9 cellular contexts compared by ENCODE assay signal in the genomic region with DNA sequence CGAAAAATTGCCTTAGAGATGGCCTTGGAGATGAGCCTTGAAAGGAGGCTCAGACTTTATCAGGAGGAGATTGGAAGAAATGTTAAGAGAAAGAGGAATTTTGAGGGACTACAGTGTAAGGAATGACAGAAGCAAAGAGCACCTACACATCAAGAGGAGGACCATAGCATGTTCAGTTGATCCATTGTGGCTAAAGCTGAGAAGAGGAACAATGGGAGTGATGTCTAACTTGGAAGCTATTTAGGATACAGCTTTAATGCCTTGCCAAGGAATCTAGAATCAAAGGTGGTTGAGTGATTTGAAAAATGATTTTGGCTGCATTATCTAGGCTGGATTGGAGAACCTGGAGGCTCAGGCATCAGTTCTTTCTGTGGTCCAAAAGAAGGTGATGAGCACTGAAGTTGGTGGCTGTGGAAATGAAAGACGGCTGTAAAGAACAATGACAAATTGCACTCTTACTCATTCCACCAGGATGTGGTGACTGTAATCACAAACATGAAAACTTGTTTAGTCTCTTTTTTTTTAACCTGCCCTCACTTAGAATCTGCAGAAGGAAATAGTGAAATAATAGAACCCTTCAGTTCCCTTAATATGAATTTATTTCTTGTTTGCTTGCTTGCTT. TPM values are rescaled to one million over a fixed set of nuclear protein-coding genes. Genes with fewer than 3 reads are reported as not detected.
DNase-seq lines count a peak whose midpoint lies in the region; ATAC-seq lines count a peak whose summit lies in the region.
"Had no signal": no experiment of that assay in that cellular context is flagged by ENCODE, and none has a peak within 500 bp of the region (broad histone marks: within the 10 kb centered on the region; RNA-seq: fewer than 3 reads in every experiment).

No MANE protein-coding gene starts in this region.

- peaks cover 55% of the 10 kb centered on the region for H3K4me1 Mint-ChIP-seq in activated T-helper 2 cell treated with anti-CD3 and anti-CD28 coated beads, Interferon-gamma antibody, Interleukin-2, Interleukin-4, amounts not matched to agents 10 μg/mL and 5 μg/mL and 100 μg/mL, durations not matched to agents 14 hours and 24 hours and 36 hours (ENCODE audit: low read depth)
- H3K4me1 Mint-ChIP-seq in stimulated activated naive CD8-positive, alpha-beta T cell treated with anti-CD3 and anti-CD28 coated beads, Interleukin-15, Interleukin-2, amounts not matched to agents 100 ng/mL and 50 ng/mL, for 24 hours (ENCODE audit: low read depth), result peaks cover 67% of the 10 kb centered on the region

- no peak overlapping the region for H3K4me3 Mint-ChIP-seq in activated T-helper 2 cell treated with anti-CD3 and anti-CD28 coated beads, Interferon-gamma antibody, Interleukin-2, Interleukin-4, amounts not matched to agents 10 μg/mL and 5 μg/mL and 100 μg/mL, durations not matched to agents 14 hours and 24 hours and 36 hours (ENCODE audit: low read depth)
- H3K4me3 Mint-ChIP-seq in stimulated activated naive CD8-positive, alpha-beta T cell treated with anti-CD3 and anti-CD28 coated beads, Interleukin-15, Interleukin-2, amounts not matched to agents 100 ng/mL and 50 ng/mL, for 24 hours, result peak overlapping the region; percentile 1

- peaks cover 4% of the 10 kb centered on the region for H3K36me3 Mint-ChIP-seq in activated T-helper 2 cell treated with anti-CD3 and anti-CD28 coated beads, Interferon-gamma antibody, Interleukin-2, Interleukin-4, amounts not matched to agents 10 μg/mL and 5 μg/mL and 100 μg/mL, durations not matched to agents 14 hours and 24 hours and 36 hours (ENCODE audit: low read depth)
- H3K36me3 Mint-ChIP-seq in stimulated activated naive CD8-positive, alpha-beta T cell treated with anti-CD3 and anti-CD28 coated beads, Interleukin-15, Interleukin-2, amounts not matched to agents 100 ng/mL and 50 ng/mL, for 24 hours (ENCODE audit: low read depth), result no peaks in the 10 kb centered on the region

- no peaks in the 10 kb centered on the region for H3K27me3 Mint-ChIP-seq in activated T-helper 2 cell treated with anti-CD3 and anti-CD28 coated beads, Interferon-gamma antibody, Interleukin-2, Interleukin-4, amounts not matched to agents 10 μg/mL and 5 μg/mL and 100 μg/mL, durations not matched to agents 14 hours and 24 hours and 36 hours (ENCODE audit: low read depth)
- no peaks in the 10 kb centered on the region for H3K27me3 Mint-ChIP-seq in stimulated activated naive CD8-positive, alpha-beta T cell treated with anti-CD3 and anti-CD28 coated beads, Interleukin-15, Interleukin-2, amounts not matched to agents 100 ng/mL and 50 ng/mL, for 24 hours

- intact Hi-C loops in activated T-helper 2 cell treated with anti-CD3 and anti-CD28 coated beads, Interferon-gamma antibody, Interleukin-2, Interleukin-4, amounts not matched to agents 10 μg/mL and 5 μg/mL and 100 μg/mL, durations not matched to agents 14 hours and 24 hours and 36 hours (cut with micrococcal nuclease), result loop anchor here (1.0 to 5.0 kb wide), 4 partner anchors 8 to 915 kb away; a partner anchor contains a TSS

- peak overlapping the region; percentile 26 for H3K27ac Mint-ChIP-seq in activated T-helper 2 cell treated with anti-CD3 and anti-CD28 coated beads, Interferon-gamma antibody, Interleukin-2, Interleukin-4, amounts not matched to agents 10 μg/mL and 5 μg/mL and 100 μg/mL, durations not matched to agents 14 hours and 24 hours and 36 hours
- peak overlapping the region; percentile 21 for H3K27ac Mint-ChIP-seq in stimulated activated naive CD8-positive, alpha-beta T cell treated with anti-CD3 and anti-CD28 coated beads, Interleukin-15, Interleukin-2, amounts not matched to agents 100 ng/mL and 50 ng/mL, for 24 hours

- peak; percentile 14 for DNase-seq in activated gamma-delta T cell treated with Interleukin-2 at 50 U/mL for 16 hours
- no peak for DNase-seq in activated gamma-delta T cell (lab: John Stamatoyannopoulos, UW)
- DNase-seq in activated T-helper 2 cell treated with anti-CD3 and anti-CD28 coated beads, Interferon-gamma antibody, Interleukin-2, Interleukin-4, amounts not matched to agents 10 μg/mL and 5 μg/mL and 100 μg/mL, durations not matched to agents 14 hours and 24 hours and 36 hours (ENCODE audit: low spot score), result peak; percentile 31
- no peak for DNase-seq in cerebellar nuclear complex (lab: John Stamatoyannopoulos, UW)
- DNase-seq in NCI-H774 (lab: John Stamatoyannopoulos, UW), result no peak
- DNase-seq in NOMO-1 treated with dmso at 0.1 percent for 144 hours (lab: John Stamatoyannopoulos, UW; ENCODE audit: unreplicated experiment), result no peak
- DNase-seq: activated CD8-positive, alpha-beta memory T cell treated with anti-CD3 and anti-CD28 coated beads, Interleukin-2, amount 50 U/mL, for 48 hours had no signal

- no peaks in the 10 kb centered on the region for H3K9me3 Mint-ChIP-seq in activated T-helper 2 cell treated with anti-CD3 and anti-CD28 coated beads, Interferon-gamma antibody, Interleukin-2, Interleukin-4, amounts not matched to agents 10 μg/mL and 5 μg/mL and 100 μg/mL, durations not matched to agents 14 hours and 24 hours and 36 hours
- H3K9me3 Mint-ChIP-seq in stimulated activated naive CD8-positive, alpha-beta T cell treated with anti-CD3 and anti-CD28 coated beads, Interleukin-15, Interleukin-2, amounts not matched to agents 100 ng/mL and 50 ng/mL, for 24 hours, result no peaks in the 10 kb centered on the region

- ATAC-seq in HG03066 (IDR thresholded peaks at IDR 0.05; ENCODE audit: low read depth, unreplicated experiment), result peak; percentile 37

RNA-seq across cellular contexts. Expression of a gene that starts 11.3 kb away (rescaled TPM):
- total RNA-seq in activated T-helper 2 cell treated with anti-CD3 and anti-CD28 coated beads, Interferon-gamma antibody, Interleukin-2, Interleukin-4, amounts not matched to agents 10 μg/mL and 5 μg/mL and 100 μg/mL, durations not matched to agents 14 hours and 24 hours and 36 hours, result 38.1 and 39.7 TPM in 2 replicates

RNA-seq across cellular contexts. Expression of a gene that starts 44.9 kb away (rescaled TPM):
- 34.1 and 35.3 TPM in 2 replicates for total RNA-seq in activated T-helper 2 cell treated with anti-CD3 and anti-CD28 coated beads, Interferon-gamma antibody, Interleukin-2, Interleukin-4, amounts not matched to agents 10 μg/mL and 5 μg/mL and 100 μg/mL, durations not matched to agents 14 hours and 24 hours and 36 hours

Comparison
In these comparisons a context has a peak if more than half of its experiments do, and no peak if none do; other contexts are left out.
1. DNase-seq: peak in activated gamma-delta T cell treated with Interleukin-2 at 50 U/mL for 16 hours (single experiment) and activated T-helper 2 cell treated with anti-CD3 and anti-CD28 coated beads, Interferon-gamma antibody, Interleukin-2, Interleukin-4, amounts not matched to agents 10 μg/mL and 5 μg/mL and 100 μg/mL, durations not matched to agents 14 hours and 24 hours and 36 hours (single experiment); none in activated gamma-delta T cell (single experiment), cerebellar nuclear complex (0 of 2), NCI-H774 (single experiment) and NOMO-1 treated with dmso at 0.1 percent for 144 hours (single experiment).